8 cellular contexts compared by ENCODE assay signal in the genomic region with DNA sequence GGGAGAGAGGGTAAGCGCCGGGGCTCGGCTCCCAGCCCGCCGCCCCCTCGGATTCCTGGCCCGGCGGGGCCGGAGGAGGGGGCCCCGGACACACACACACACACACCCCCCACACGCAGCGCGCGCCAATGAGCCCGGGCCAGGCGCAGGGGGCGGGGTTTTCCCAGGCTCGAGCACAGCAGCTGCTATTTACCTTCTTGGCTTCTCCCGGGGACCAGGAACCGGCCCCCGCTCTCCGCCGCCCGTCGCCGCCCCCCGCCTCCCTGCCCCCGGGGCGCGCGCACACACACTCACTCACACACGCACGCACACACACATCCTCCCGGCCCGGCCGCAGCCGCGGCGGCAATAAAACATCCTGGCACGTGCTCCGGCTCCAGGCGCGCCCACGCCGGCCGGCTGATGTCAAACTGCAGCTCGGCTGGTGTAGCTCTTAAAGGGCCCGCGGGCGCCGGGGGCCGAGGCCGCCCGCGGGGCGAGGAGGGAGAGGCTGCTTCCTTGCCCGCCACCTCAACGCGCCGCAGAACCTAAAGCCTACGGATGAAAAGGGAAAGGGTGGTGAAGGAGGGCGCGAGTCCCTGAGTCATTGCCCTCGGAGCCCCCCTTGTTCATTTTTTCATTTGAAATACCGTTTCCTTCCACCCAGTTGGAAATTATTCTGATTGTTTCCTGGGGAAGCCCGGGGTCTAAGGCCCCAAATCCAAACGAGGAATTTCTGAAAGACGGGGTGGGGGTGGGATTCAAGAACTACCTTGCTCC. TPM values are rescaled to one million over a fixed set of nuclear protein-coding genes. Genes with fewer than 3 reads are reported as not detected.
DNase-seq lines count a peak whose midpoint lies in the region; ATAC-seq and TF ChIP-seq lines count a peak whose summit lies in the region.

No MANE protein-coding gene starts in this region.

- DNase-seq in AG20443 (ENCODE audit: low spot score) = peak; percentile 89
- DNase-seq in NCI-H524 (lab: John Stamatoyannopoulos, UW) = peak; percentile 93 to 94
- DNase-seq in activated CD4-positive, alpha-beta T cell treated with anti-CD3 and anti-CD28 coated beads, Interleukin-2, amount 50 U/mL, for 4 hours = peak; percentile 65 to 75
- DNase-seq in dermis blood vessel endothelial cell = peak; percentile 99
- peak; percentile 91 to 98 for DNase-seq in lower leg skin (ENCODE audit: low spot score in 2 of 2)
- peak; percentile 79 to 84 for DNase-seq in stimulated activated CD4-positive, alpha-beta T cell treated with anti-CD3 and anti-CD28 coated beads, Interleukin-4, amount 100 ng/mL, for 4 hours

- intact Hi-C loops in lower leg skin (cut with DNase I; ENCODE audit: low total_unique reads) = loop anchor here (5.0 to 10.0 kb wide), 2 partner anchors 180 to 353 kb away; no protein-coding TSS in a partner anchor

- peak overlapping the region; percentile 40 for H3K4me3 ChIP-seq in lower leg skin (ENCODE audit: low read depth, poor library complexity, severe bottlenecking)

- TF ChIP-seq CTCF in lower leg skin (IDR thresholded peaks at IDR 0.05) = peak in 1 of 3 donors; percentile 75

- peak; percentile 31 for ATAC-seq in HG03442 (IDR thresholded peaks at IDR 0.05; ENCODE audit: unreplicated experiment)

- TF ChIP-seq POLR2A in GM19193 (IDR thresholded peaks at IDR 0.05; ENCODE audit: extremely low read depth, insufficient read depth, insufficient read length) (peak; percentile 58), lower leg skin (IDR thresholded peaks at IDR 0.05) (no peak)

- WGBS in lower leg skin, 2 donors = 0 to 1% methylated on average over 35 to 54 of the region's 68 CpGs

RNA-seq across cellular contexts. Expression of a gene that starts 1.0 kb away (rescaled TPM):
- total RNA-seq in dermis blood vessel endothelial cell (45.8 and 91.0 TPM in 2 replicates), lower leg skin (100 to 1,000 TPM; 145 to 366 (median 315) TPM)

Comparison
In these comparisons a context has a peak if more than half of its experiments do, and no peak if none do; other contexts are left out.
1. Peak in every context shown above with its lines: DNase-seq, ATAC-seq and H3K4me3 ChIP-seq.